In the genomic region with DNA sequence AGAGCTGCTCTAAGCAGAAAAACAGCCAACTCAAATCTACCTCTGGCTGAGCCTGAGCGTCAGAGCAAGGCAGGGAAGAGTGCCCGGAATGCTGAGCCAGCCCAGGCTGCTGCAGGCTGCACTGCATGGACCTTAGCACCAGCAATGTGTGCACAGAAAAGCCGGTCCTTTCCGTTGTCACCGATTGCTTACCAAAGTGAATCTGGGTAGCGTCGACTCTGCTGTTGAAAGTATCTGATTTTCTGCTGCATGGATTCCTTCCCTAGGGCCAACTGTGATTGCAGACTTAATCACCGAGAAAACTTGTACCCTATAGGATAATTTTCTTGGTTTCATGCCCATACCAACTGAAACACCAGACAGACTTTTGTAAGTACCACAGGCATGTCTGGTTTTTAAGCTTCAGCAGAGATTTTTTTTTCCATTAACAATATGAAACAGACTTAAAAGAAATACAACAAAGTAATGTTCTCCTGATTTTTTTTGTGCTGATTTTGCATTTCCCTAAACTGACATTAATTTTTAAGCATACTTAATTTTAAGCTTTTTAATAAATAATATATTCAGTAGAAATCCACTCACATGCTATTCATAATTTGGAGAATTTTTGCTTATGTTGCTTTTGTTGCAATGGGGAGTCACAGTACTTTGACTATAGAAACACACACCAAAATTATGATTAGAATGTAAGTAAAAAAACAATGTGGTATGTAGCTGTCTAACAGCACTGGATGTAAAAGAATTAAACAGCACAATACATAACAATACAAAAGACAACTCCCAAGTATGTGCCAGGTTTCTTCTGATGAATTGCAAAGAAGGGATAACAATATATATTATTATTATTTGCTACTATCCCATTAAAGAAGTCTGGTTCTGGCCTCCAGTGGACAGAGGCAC, we compare ENCODE assay signal across 16 cellular contexts.
DNase-seq lines count a peak whose midpoint lies in the region; ATAC-seq and TF ChIP-seq lines count a peak whose summit lies in the region.
"Had no signal": no experiment of that assay in that cellular context is flagged by ENCODE, and none has a peak within 500 bp of the region (broad histone marks: within the 10 kb centered on the region; RNA-seq: fewer than 3 reads in every experiment).

No MANE protein-coding gene starts in this region.

- H3K4me2 ChIP-seq in osteoblast (ENCODE audit: insufficient read depth, low read length) = peak overlapping the region; percentile 72

- H3K27me3 ChIP-seq in osteoblast (ENCODE audit: insufficient read depth, low read length) (no peaks in the 10 kb centered on the region), prostate gland (replicated peaks; ENCODE audit: insufficient read depth) (no peaks in the 10 kb centered on the region)
- H3K27me3 ChIP-seq: ovary had no signal

- no peaks in the 10 kb centered on the region for H4K20me1 ChIP-seq in osteoblast (ENCODE audit: insufficient read depth, low read length)

- DNase-seq in Ammon's horn (ENCODE audit: low spot score) = peak; percentile 22
- peak; percentile 35 for DNase-seq in SK-N-MC (ENCODE audit: low read depth, low spot score)
- DNase-seq in fibroblast of mammary gland (ENCODE audit: low read depth) = peak; percentile 72
- peak; percentile 84 for DNase-seq in osteoblast (ENCODE audit: insufficient read length, low spot score, missing footprints)
- no peak for DNase-seq in cerebellum (ENCODE audit: low spot score)
- no peak for DNase-seq in prostate gland (ENCODE audit: low spot score)
- no peak for DNase-seq in NCI-H1694 (lab: John Stamatoyannopoulos, UW)
- DNase-seq: activated CD4-positive, alpha-beta T cell treated with anti-CD3 and anti-CD28 coated beads, Interleukin-2, amount 50 U/mL, for 4 hours; activated naive CD4-positive, alpha-beta T cell treated with Interleukin-2 at 50 U/mL for 16 hours; CD4-positive, alpha-beta T cell; GDM1; KBM-7; NCI-H2081 treated with DMSO at 0.1 percent for 48 hours; ovary had no signal

- H3K9ac ChIP-seq in SK-N-MC (ENCODE audit: insufficient read length) = peak overlapping the region; percentile 50

- WGBS in prostate gland = 60% methylated on average over 8 of the region's 8 CpGs

- TF ChIP-seq CTCF in fibroblast of mammary gland (conservative IDR thresholded peaks at IDR 0.05; ENCODE audit: control insufficient read depth, insufficient read depth, low read depth, low read length) = no peak
- TF ChIP-seq CTCF in osteoblast (IDR thresholded peaks at IDR 0.05; ENCODE audit: extremely low read depth, low read depth, low read length) = no peak
- TF ChIP-seq CTCF in prostate gland (IDR thresholded peaks at IDR 0.05) = no peak

- H3K4me1 ChIP-seq in osteoblast (ENCODE audit: insufficient read depth, low read length) (peaks cover 23% of the 10 kb centered on the region), prostate gland (replicated peaks) (no peaks in the 10 kb centered on the region)

- H3K9me3 ChIP-seq in SK-N-MC (ENCODE audit: low read depth, low read length) (peaks cover 5% of the 10 kb centered on the region; the same call in 1 of the 2 replicates), osteoblast (ENCODE audit: low read depth, low read length) (no peaks in the 10 kb centered on the region), prostate gland (no peaks in the 10 kb centered on the region)
- H3K9me3 ChIP-seq: ovary had no signal

- H3K27ac ChIP-seq in SK-N-MC (peak overlapping the region; percentile 82), osteoblast (ENCODE audit: low read depth, low read length) (peak overlapping the region; percentile 91), prostate gland (no peak overlapping the region)
- H3K27ac ChIP-seq: ovary had no signal

- H3K36me3 ChIP-seq in SK-N-MC (ENCODE audit: insufficient read depth, low read length) (no peaks in the 10 kb centered on the region), osteoblast (ENCODE audit: insufficient read depth, low read length) (no peaks in the 10 kb centered on the region), prostate gland (no peaks in the 10 kb centered on the region)
- H3K36me3 ChIP-seq: ovary had no signal

- no peaks in the 10 kb centered on the region for H3K79me2 ChIP-seq in osteoblast (ENCODE audit: insufficient read depth, low read length)

- no peak for TF ChIP-seq POLR2A in prostate gland (IDR thresholded peaks at IDR 0.05)

- H3K4me3 ChIP-seq in SK-N-MC (peak overlapping the region; percentile 58), fibroblast of mammary gland (ENCODE audit: control insufficient read depth, low read depth, low read length) (no peak overlapping the region), osteoblast (ENCODE audit: insufficient read depth, low read length) (peak overlapping the region; percentile 47), prostate gland (no peak overlapping the region)
- H3K4me3 ChIP-seq: lung, ovary had no signal

- no peak for ATAC-seq in GM19455 (IDR thresholded peaks at IDR 0.05; ENCODE audit: unreplicated experiment)

- intact Hi-C loops in prostate gland (cut with DNase I) = no loop called here

- H2AFZ ChIP-seq in osteoblast (ENCODE audit: low read length) = peak overlapping the region; percentile 44

Comparison
In these comparisons a context has a peak if more than half of its experiments do, and no peak if none do; other contexts are left out.
1. DNase-seq: peak in Ammon's horn (single experiment), SK-N-MC (single experiment), fibroblast of mammary gland (single experiment) and osteoblast (single experiment); none in cerebellum (single experiment), prostate gland (single experiment) and NCI-H1694 (single experiment).
2. H3K27ac ChIP-seq: peak in SK-N-MC (single experiment) and osteoblast (single experiment); none in prostate gland (0 of 2).
3. H3K4me3 ChIP-seq: peak in SK-N-MC (single experiment) and osteoblast (single experiment); none in fibroblast of mammary gland (single experiment) and prostate gland (0 of 2).